1 cellular context compared by ENCODE assay signal in the genomic region with DNA sequence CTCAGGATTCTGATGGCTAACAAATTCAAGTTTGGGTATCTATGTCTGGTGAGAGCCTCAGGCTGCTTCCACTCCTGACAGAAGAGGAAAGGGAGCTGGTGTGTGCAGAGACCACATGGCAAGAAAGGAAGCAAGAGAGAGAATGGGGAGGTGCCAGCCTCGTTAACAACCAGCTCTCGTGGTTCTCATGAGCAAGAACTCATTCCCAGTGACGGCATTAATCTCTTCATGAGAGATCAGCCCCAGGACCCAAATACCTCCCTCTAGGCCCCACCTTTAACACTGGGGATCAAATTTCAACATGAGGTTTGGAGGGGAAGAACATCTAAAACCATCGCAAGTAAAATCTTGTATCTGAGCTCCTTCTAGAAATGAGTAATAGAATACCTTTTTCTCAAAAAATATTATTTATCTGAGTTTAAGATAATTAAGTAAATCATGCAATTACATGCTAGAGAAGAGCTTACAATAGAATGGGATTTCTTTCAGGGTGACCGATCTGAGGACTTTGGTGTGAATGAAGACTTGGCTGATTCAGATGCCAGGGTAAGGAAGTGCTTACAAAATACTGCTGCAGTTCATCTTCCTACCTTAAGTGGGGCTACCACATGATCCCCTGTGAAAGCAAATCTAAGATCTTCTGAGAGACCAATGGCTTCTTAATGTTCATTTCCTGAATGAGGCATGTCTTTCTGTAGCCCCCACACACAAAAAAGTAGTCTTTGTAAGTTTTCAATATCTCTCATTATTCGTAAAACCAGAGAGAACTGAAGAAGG.
TF ChIP-seq lines count a peak whose summit lies in the region.

No MANE protein-coding gene starts in this region.

TF ChIP-seq in GM23338, 12 proteins besides CTCF, POLR2A, EP300 and RAD21 (continued from another document):
- TF ChIP-seq, protein P1, sequence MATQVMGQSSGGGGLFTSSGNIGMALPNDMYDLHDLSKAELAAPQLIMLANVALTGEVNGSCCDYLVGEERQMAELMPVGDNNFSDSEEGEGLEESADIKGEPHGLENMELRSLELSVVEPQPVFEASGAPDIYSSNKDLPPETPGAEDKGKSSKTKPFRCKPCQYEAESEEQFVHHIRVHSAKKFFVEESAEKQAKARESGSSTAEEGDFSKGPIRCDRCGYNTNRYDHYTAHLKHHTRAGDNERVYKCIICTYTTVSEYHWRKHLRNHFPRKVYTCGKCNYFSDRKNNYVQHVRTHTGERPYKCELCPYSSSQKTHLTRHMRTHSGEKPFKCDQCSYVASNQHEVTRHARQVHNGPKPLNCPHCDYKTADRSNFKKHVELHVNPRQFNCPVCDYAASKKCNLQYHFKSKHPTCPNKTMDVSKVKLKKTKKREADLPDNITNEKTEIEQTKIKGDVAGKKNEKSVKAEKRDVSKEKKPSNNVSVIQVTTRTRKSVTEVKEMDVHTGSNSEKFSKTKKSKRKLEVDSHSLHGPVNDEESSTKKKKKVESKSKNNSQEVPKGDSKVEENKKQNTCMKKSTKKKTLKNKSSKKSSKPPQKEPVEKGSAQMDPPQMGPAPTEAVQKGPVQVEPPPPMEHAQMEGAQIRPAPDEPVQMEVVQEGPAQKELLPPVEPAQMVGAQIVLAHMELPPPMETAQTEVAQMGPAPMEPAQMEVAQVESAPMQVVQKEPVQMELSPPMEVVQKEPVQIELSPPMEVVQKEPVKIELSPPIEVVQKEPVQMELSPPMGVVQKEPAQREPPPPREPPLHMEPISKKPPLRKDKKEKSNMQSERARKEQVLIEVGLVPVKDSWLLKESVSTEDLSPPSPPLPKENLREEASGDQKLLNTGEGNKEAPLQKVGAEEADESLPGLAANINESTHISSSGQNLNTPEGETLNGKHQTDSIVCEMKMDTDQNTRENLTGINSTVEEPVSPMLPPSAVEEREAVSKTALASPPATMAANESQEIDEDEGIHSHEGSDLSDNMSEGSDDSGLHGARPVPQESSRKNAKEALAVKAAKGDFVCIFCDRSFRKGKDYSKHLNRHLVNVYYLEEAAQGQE (IDR thresholded peaks at IDR 0.05; ENCODE audit: unreplicated experiment) = no peak
- TF ChIP-seq, protein P2, sequence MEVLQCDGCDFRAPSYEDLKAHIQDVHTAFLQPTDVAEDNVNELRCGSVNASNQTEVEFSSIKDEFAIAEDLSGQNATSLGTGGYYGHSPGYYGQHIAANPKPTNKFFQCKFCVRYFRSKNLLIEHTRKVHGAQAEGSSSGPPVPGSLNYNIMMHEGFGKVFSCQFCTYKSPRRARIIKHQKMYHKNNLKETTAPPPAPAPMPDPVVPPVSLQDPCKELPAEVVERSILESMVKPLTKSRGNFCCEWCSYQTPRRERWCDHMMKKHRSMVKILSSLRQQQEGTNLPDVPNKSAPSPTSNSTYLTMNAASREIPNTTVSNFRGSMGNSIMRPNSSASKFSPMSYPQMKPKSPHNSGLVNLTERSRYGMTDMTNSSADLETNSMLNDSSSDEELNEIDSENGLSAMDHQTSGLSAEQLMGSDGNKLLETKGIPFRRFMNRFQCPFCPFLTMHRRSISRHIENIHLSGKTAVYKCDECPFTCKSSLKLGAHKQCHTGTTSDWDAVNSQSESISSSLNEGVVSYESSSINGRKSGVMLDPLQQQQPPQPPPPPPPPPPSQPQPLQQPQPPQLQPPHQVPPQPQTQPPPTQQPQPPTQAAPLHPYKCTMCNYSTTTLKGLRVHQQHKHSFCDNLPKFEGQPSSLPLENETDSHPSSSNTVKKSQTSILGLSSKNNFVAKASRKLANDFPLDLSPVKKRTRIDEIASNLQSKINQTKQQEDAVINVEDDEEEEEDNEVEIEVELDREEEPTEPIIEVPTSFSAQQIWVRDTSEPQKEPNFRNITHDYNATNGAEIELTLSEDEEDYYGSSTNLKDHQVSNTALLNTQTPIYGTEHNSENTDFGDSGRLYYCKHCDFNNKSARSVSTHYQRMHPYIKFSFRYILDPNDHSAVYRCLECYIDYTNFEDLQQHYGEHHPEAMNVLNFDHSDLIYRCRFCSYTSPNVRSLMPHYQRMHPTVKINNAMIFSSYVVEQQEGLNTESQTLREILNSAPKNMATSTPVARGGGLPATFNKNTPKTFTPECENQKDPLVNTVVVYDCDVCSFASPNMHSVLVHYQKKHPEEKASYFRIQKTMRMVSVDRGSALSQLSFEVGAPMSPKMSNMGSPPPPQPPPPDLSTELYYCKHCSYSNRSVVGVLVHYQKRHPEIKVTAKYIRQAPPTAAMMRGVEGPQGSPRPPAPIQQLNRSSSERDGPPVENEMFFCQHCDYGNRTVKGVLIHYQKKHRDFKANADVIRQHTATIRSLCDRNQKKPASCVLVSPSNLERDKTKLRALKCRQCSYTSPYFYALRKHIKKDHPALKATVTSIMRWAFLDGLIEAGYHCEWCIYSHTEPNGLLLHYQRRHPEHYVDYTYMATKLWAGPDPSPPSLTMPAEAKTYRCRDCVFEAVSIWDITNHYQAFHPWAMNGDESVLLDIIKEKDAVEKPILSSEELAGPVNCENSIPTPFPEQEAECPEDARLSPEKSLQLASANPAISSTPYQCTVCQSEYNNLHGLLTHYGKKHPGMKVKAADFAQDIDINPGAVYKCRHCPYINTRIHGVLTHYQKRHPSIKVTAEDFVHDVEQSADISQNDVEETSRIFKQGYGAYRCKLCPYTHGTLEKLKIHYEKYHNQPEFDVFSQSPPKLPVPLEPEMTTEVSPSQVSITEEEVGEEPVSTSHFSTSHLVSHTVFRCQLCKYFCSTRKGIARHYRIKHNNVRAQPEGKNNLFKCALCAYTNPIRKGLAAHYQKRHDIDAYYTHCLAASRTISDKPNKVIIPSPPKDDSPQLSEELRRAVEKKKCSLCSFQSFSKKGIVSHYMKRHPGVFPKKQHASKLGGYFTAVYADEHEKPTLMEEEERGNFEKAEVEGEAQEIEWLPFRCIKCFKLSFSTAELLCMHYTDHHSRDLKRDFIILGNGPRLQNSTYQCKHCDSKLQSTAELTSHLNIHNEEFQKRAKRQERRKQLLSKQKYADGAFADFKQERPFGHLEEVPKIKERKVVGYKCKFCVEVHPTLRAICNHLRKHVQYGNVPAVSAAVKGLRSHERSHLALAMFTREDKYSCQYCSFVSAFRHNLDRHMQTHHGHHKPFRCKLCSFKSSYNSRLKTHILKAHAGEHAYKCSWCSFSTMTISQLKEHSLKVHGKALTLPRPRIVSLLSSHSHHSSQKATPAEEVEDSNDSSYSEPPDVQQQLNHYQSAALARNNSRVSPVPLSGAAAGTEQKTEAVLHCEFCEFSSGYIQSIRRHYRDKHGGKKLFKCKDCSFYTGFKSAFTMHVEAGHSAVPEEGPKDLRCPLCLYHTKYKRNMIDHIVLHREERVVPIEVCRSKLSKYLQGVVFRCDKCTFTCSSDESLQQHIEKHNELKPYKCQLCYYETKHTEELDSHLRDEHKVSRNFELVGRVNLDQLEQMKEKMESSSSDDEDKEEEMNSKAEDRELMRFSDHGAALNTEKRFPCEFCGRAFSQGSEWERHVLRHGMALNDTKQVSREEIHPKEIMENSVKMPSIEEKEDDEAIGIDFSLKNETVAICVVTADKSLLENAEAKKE (CRISPR knock-in tag; IDR thresholded peaks at IDR 0.05) = no peak
- TF ChIP-seq JUNB (IDR thresholded peaks at IDR 0.05; ENCODE audit: unreplicated experiment) = no peak
- no peak for TF ChIP-seq ZNF331 (CRISPR knock-in tag; IDR thresholded peaks at IDR 0.05; ENCODE audit: low read depth)
- TF ChIP-seq EZH2phosphoT487 (IDR thresholded peaks at IDR 0.05; ENCODE audit: unreplicated experiment) = no peak
